In genomic region chr13:43185206-43185605, GRCh38 we compare ENCODE assay signal across 21 cellular contexts.
"Had no signal": no experiment of that assay in that cellular context is flagged by ENCODE, and none has a peak within 500 bp of the region (broad histone marks: within the 10 kb centered on the region; RNA-seq: fewer than 3 reads in every experiment).

No MANE protein-coding gene starts in this region.

- H3K27me3 ChIP-seq: breast epithelium, heart left ventricle, neural progenitor cell, right atrium auricular region, spleen, transverse colon had no signal

- H3K4me1 ChIP-seq: breast epithelium, heart left ventricle, neural progenitor cell, parathyroid adenoma, psoas muscle, right atrium auricular region, spleen, transverse colon had no signal

- H3K4me3 ChIP-seq: breast epithelium, heart left ventricle, neural progenitor cell, psoas muscle, right atrium auricular region, spleen, transverse colon had no signal

- H3K36me3 ChIP-seq: breast epithelium, heart left ventricle, neural progenitor cell, right atrium auricular region, spleen, transverse colon had no signal

- DNase-seq: activated B cell treated with CpG ODN at 0.5 μM for 24 hours; activated CD4-positive, alpha-beta T cell treated with anti-CD3 and anti-CD28 coated beads, Interleukin-2, amount 50 U/mL, for 1 hour; activated CD8-positive, alpha-beta T cell treated with anti-CD3 and anti-CD28 coated beads for 36 hours; activated gamma-delta T cell treated with Interleukin-2 at 50 U/mL for 16 hours; activated naive CD8-positive, alpha-beta T cell treated with anti-CD3 and anti-CD28 coated beads, Interleukin-2, amount 50 U/mL, for 24 hours; activated T-cell treated with anti-CD3 and anti-CD28 coated beads, Interleukin-2, amount 50 U/mL, for 4 hours; amygdala; central memory CD4-positive, alpha-beta T cell; foreskin fibroblast; heart left ventricle; hypothalamus; natural killer cell; occipital lobe; psoas muscle; spleen; stimulated activated naive CD4-positive, alpha-beta T cell; transverse colon had no signal

- H3K27ac ChIP-seq: breast epithelium, heart left ventricle, neural progenitor cell, parathyroid adenoma, psoas muscle, right atrium auricular region, spleen, transverse colon had no signal

- H3K9me3 ChIP-seq: breast epithelium, heart left ventricle, psoas muscle, right atrium auricular region, spleen, transverse colon had no signal
